20 cellular contexts compared by ENCODE assay signal in genomic region chr19:44883962-44884361, GRCh38. TPM values are rescaled to one million over a fixed set of nuclear protein-coding genes. Genes with fewer than 3 reads are reported as not detected.
DNase-seq lines count a peak whose midpoint lies in the region; ATAC-seq, FAIRE-seq and TF ChIP-seq lines count a peak whose summit lies in the region.
"Had no signal": no experiment of that assay in that cellular context is flagged by ENCODE, and none has a peak within 500 bp of the region (broad histone marks: within the 10 kb centered on the region; RNA-seq: fewer than 3 reads in every experiment).

No MANE protein-coding gene starts in this region.

- no peak overlapping the region for H2BK12ac ChIP-seq in mesenchymal stem cell (ENCODE audit: low read length in 2 of 2)

- H3K18ac ChIP-seq in mesenchymal stem cell (ENCODE audit: low read depth in 1 of 2, low read length in 2 of 2), result no peak overlapping the region

- H4K20me1 ChIP-seq in GM23338 (replicated peaks; ENCODE audit: insufficient read depth) (0 out of 2 replicates have a peak, but pooled peaks cover 4% of the 10 kb centered on the region), astrocyte (ENCODE audit: insufficient read depth, low read length) (peaks cover 4% of the 10 kb centered on the region)

- H3K4me1 Mint-ChIP-seq in GM23338 (peaks cover 21% of the 10 kb centered on the region), astrocyte (ENCODE audit: low read depth, unreplicated experiment) (peaks cover 12% of the 10 kb centered on the region)

- H3K9me3 ChIP-seq in astrocyte (ENCODE audit: insufficient read depth, low read depth, low read length) (no peaks in the 10 kb centered on the region), mesenchymal stem cell (ENCODE audit: control insufficient read depth, low read length) (no peaks in the 10 kb centered on the region), thoracic aorta (no peaks in the 10 kb centered on the region)

- peaks cover 9% of the 10 kb centered on the region; the same call in 1 of the 2 replicates for H3F3A ChIP-seq in GM23338 (replicated peaks; ENCODE audit: low read depth)

- no peak overlapping the region for H3K23ac ChIP-seq in mesenchymal stem cell (ENCODE audit: low read length in 2 of 2)

- H3K27ac ChIP-seq in GM23338 (ENCODE audit: low read depth), result peak overlapping the region; percentile 92; the same call in 1 of the 2 replicates
- H3K27ac ChIP-seq in astrocyte (ENCODE audit: low read depth, low read length), result no peak overlapping the region
- H3K27ac ChIP-seq in mesenchymal stem cell (ENCODE audit: low read length, poor library complexity, severe bottlenecking), result peak overlapping the region; percentile 54
- peak overlapping the region in 1 of 2 donors; percentile 10 for H3K27ac ChIP-seq in thoracic aorta

- no peak overlapping the region for H3K27ac Mint-ChIP-seq in GM23338
- no peak overlapping the region for H3K27ac Mint-ChIP-seq in astrocyte (ENCODE audit: unreplicated experiment)
- H3K27ac Mint-ChIP-seq: CD4-positive, CD25-positive, alpha-beta regulatory T cell had no signal

- no peak overlapping the region for H3K14ac ChIP-seq in mesenchymal stem cell (ENCODE audit: low read length in 2 of 2)

- peaks cover 10% of the 10 kb centered on the region for H3K27me3 Mint-ChIP-seq in GM23338 (ENCODE audit: insufficient read depth, low read depth, poor library complexity)
- H3K27me3 Mint-ChIP-seq in astrocyte (ENCODE audit: low read depth, unreplicated experiment), result no peaks in the 10 kb centered on the region

- no peak overlapping the region for H2BK120ac ChIP-seq in mesenchymal stem cell (ENCODE audit: low read depth, low read length)

- no peak overlapping the region for H4K8ac ChIP-seq in mesenchymal stem cell (ENCODE audit: low read length)

- DNase-seq in GM23338 (ENCODE audit: low spot score), result no peak
- DNase-seq in astrocyte (ENCODE audit: low read depth), result no peak
- DNase-seq in mesenchymal stem cell, result no peak
- no peak for DNase-seq in thoracic aorta (ENCODE audit: low spot score)
- no peak for DNase-seq in NCI-H1436 treated with DMSO at 0.1 percent for 48 hours (lab: John Stamatoyannopoulos, UW)
- DNase-seq in COLO668 (lab: John Stamatoyannopoulos, UW; ENCODE audit: unreplicated experiment), result no peak
- DNase-seq: ACHN; CD4-positive, CD25-positive, alpha-beta regulatory T cell; DMS53; KBM-7; NCI-H1417; NCI-H2029; NCI-H2171 treated with DMSO at 0.1 percent for 48 hours; NCI-H446; NK-92 treated with Interleukin-12 subunit alpha and Interleukin-12 subunit beta, amount 100 ng/mL, for 24 hours had no signal

- no peak for ATAC-seq in GM23338
- ATAC-seq in thoracic aorta (ENCODE audit: insufficient number of reproducible peaks, low FRiP score, low read depth), result peak; percentile 34
- ATAC-seq in GM19463 (IDR thresholded peaks at IDR 0.05; ENCODE audit: unreplicated experiment), result no peak
- ATAC-seq: Right ventricle myocardium inferior had no signal

- no peak overlapping the region for H3K4me3 ChIP-seq in GM23338
- no peak overlapping the region for H3K4me3 ChIP-seq in astrocyte (ENCODE audit: insufficient read depth, low read depth, low read length)
- H3K4me3 ChIP-seq in mesenchymal stem cell (ENCODE audit: insufficient read depth in 1 of 2, low read depth in 1 of 2, low read length in 2 of 2), result no peak overlapping the region
- H3K4me3 ChIP-seq in thoracic aorta, result no peak overlapping the region

- H3K4me3 Mint-ChIP-seq in GM23338 (no peak overlapping the region), astrocyte (ENCODE audit: unreplicated experiment) (peak overlapping the region; percentile 40)

- H3K4me1 ChIP-seq in GM23338 (ENCODE audit: insufficient read depth), result peaks cover 23% of the 10 kb centered on the region
- peaks cover 5% of the 10 kb centered on the region for H3K4me1 ChIP-seq in astrocyte (ENCODE audit: insufficient read depth, low read length)
- H3K4me1 ChIP-seq in mesenchymal stem cell (ENCODE audit: control insufficient read depth, insufficient read depth, low read depth, low read length), result peaks cover 16% of the 10 kb centered on the region
- H3K4me1 ChIP-seq in thoracic aorta (ENCODE audit: control insufficient read depth in 1 of 2, low read depth in 2 of 2), result peaks cover 4 to 14% of the 10 kb centered on the region in 2 donors

- no peak overlapping the region for H3K4me2 ChIP-seq in GM23338
- no peak overlapping the region for H3K4me2 ChIP-seq in astrocyte (ENCODE audit: low read length)
- no peak overlapping the region for H3K4me2 ChIP-seq in mesenchymal stem cell (ENCODE audit: low read length, poor library complexity, severe bottlenecking)

- H2BK15ac ChIP-seq in mesenchymal stem cell (ENCODE audit: low read depth, poor library complexity, severe bottlenecking), result no peak overlapping the region

- H2BK5ac ChIP-seq in mesenchymal stem cell (ENCODE audit: low read depth, low read length, poor library complexity, severe bottlenecking), result no peak overlapping the region

- FAIRE-seq in astrocyte (lab: Jason Lieb, UNC), result no peak
- FAIRE-seq: RCC 7860 had no signal

- no peak overlapping the region for H2AK5ac ChIP-seq in mesenchymal stem cell (ENCODE audit: low read length, severe bottlenecking)

- H3K9ac ChIP-seq in astrocyte (ENCODE audit: low read length), result no peak overlapping the region
- no peak overlapping the region for H3K9ac ChIP-seq in mesenchymal stem cell (ENCODE audit: low read length)

- H3K27me3 ChIP-seq in GM23338 (ENCODE audit: insufficient read depth) (no peaks in the 10 kb centered on the region), astrocyte (ENCODE audit: insufficient read depth, low read length) (no peaks in the 10 kb centered on the region), mesenchymal stem cell (ENCODE audit: control insufficient read depth in 1 of 2, insufficient read depth in 1 of 2, low read length in 2 of 2) (no peaks in the 10 kb centered on the region), thoracic aorta (replicated peaks; ENCODE audit: insufficient read depth) (no peaks in the 10 kb centered on the region)

- H3K36me3 ChIP-seq in GM23338 (ENCODE audit: insufficient read depth), result peaks cover 12% of the 10 kb centered on the region
- peaks cover 12% of the 10 kb centered on the region for H3K36me3 ChIP-seq in astrocyte (ENCODE audit: insufficient read depth, low read length)
- peaks cover 44 to 65% of the 10 kb centered on the region in 2 experiments for H3K36me3 ChIP-seq in mesenchymal stem cell (ENCODE audit: control insufficient read depth in 1 of 2, insufficient read depth in 2 of 2, low read depth in 1 of 2, low read length in 2 of 2)
- peaks cover 24% of the 10 kb centered on the region for H3K36me3 ChIP-seq in thoracic aorta

- TF ChIP-seq CTCF in GM23338 (conservative IDR thresholded peaks at IDR 0.05; ENCODE audit: low read depth in 2 of 2) (no peak), astrocyte (IDR thresholded peaks at IDR 0.05; ENCODE audit: insufficient read depth, low read depth, low read length) (no peak), thoracic aorta (IDR thresholded peaks at IDR 0.05) (no peak)

- H3K79me2 ChIP-seq in GM23338 (replicated peaks; ENCODE audit: insufficient read depth) (no peaks in the 10 kb centered on the region), astrocyte (ENCODE audit: insufficient read depth, low read length) (peaks cover under 1% of the 10 kb centered on the region)

- no peak overlapping the region for H4K91ac ChIP-seq in mesenchymal stem cell (ENCODE audit: low read length)

- no peak overlapping the region for H2AFZ ChIP-seq in GM23338
- H2AFZ ChIP-seq in astrocyte (ENCODE audit: low read depth, low read length), result no peak overlapping the region
- no peak overlapping the region for H2AFZ ChIP-seq in mesenchymal stem cell (ENCODE audit: low read depth, low read length)

- no peak overlapping the region for H3K4ac ChIP-seq in mesenchymal stem cell (ENCODE audit: low read depth in 1 of 2, low read length in 2 of 2)

- H3K36me3 Mint-ChIP-seq in GM23338 (ENCODE audit: low read depth) (peaks cover 48% of the 10 kb centered on the region), astrocyte (ENCODE audit: low read depth, unreplicated experiment) (peaks cover 34% of the 10 kb centered on the region)
- H3K36me3 Mint-ChIP-seq: CD4-positive, CD25-positive, alpha-beta regulatory T cell had no signal

- H3K9me2 ChIP-seq in GM23338 (ENCODE audit: insufficient read depth), result no peaks in the 10 kb centered on the region

- peaks cover 13% of the 10 kb centered on the region for H3K79me1 ChIP-seq in mesenchymal stem cell (replicated peaks; ENCODE audit: low read length, poor library complexity, severe bottlenecking)

- H3K9me3 Mint-ChIP-seq in GM23338 (no peaks in the 10 kb centered on the region), astrocyte (ENCODE audit: unreplicated experiment) (peaks cover 3% of the 10 kb centered on the region)

- WGBS in mesenchymal stem cell, result 97% methylated on average over 4 of the region's 4 CpGs

TF ChIP-seq in GM23338, 12 proteins besides CTCF, POLR2A, EP300 and RAD21 (continues in another document):
- TF ChIP-seq CREB1 (CRISPR knock-in tag; IDR thresholded peaks at IDR 0.05; ENCODE audit: low read depth), result no peak

RNA-seq across cellular contexts. Expression of gene TOMM40, which starts 7.1 kb away (rescaled TPM):
- 233 and 273 TPM in 2 replicates for total RNA-seq in GM23338 (2014; rRNA removed; shearing (Covaris generic))
- polyA plus RNA-seq in GM23338 (2016; fragmentation: Nextera tagmentation; extraction: Ambion mirVana), result 135 and 142 TPM in 2 replicates
- total RNA-seq in astrocyte (93.4 and 107 TPM in 2 replicates), thoracic aorta (10 to 100 TPM; 24.9 to 48.5 TPM)
- 39.7 TPM for polyA plus RNA-seq in mesenchymal stem cell (2013, experiment 1 of 2)
- 37.9 TPM for polyA plus RNA-seq in mesenchymal stem cell (2013, experiment 2 of 2)

RNA-seq across cellular contexts. Expression of gene APOE, which starts 21.6 kb away (rescaled TPM):
- 1,391 and 1,438 TPM in 2 replicates for total RNA-seq in GM23338 (2014; rRNA removed; shearing (Covaris generic))
- 1,133 and 1,232 TPM in 2 replicates for polyA plus RNA-seq in GM23338 (2016; fragmentation: Nextera tagmentation; extraction: Ambion mirVana)
- total RNA-seq in astrocyte, result 655 and 663 TPM in 2 replicates
- 201 TPM for polyA plus RNA-seq in mesenchymal stem cell (2013, experiment 1 of 2)
- 208 TPM for polyA plus RNA-seq in mesenchymal stem cell (2013, experiment 2 of 2)
- total RNA-seq in thoracic aorta, result 100 to 1,000 TPM; 111 to 333 TPM
- polyA plus RNA-seq: CD4-positive, CD25-positive, alpha-beta regulatory T cell had no signal

RNA-seq across cellular contexts. Expression of gene APOC1, which starts 30.4 kb away (rescaled TPM):
- total RNA-seq in GM23338 (2014; rRNA removed; shearing (Covaris generic)), result 25.4 and 26.8 TPM in 2 replicates
- 221 and 252 TPM in 2 replicates for polyA plus RNA-seq in GM23338 (2016; fragmentation: Nextera tagmentation; extraction: Ambion mirVana)
- total RNA-seq in astrocyte (2.2 and 2.4 TPM in 2 replicates), thoracic aorta (10 to 100 TPM in 1 of 2 donors, 1 to 10 TPM in 1; 4.9 to 12.3 TPM)
- polyA plus RNA-seq in mesenchymal stem cell (2013, experiment 1 of 2), result 87.8 TPM
- polyA plus RNA-seq in mesenchymal stem cell (2013, experiment 2 of 2), result 82.3 TPM
- total RNA-seq: CD4-positive, CD25-positive, alpha-beta regulatory T cell; H4 had no signal
- polyA plus RNA-seq: CD4-positive, CD25-positive, alpha-beta regulatory T cell had no signal

RNA-seq across cellular contexts. Expression of gene NECTIN2, which starts 37.9 kb away (rescaled TPM):
- total RNA-seq in GM23338 (2014; rRNA removed; shearing (Covaris generic)), result 230 and 235 TPM in 2 replicates
- polyA plus RNA-seq in GM23338 (2016; fragmentation: Nextera tagmentation; extraction: Ambion mirVana), result 109 and 113 TPM in 2 replicates
- total RNA-seq in astrocyte, result 297 and 302 TPM in 2 replicates
- polyA plus RNA-seq in mesenchymal stem cell (2013, experiment 1 of 2), result 234 TPM
- polyA plus RNA-seq in mesenchymal stem cell (2013, experiment 2 of 2), result 231 TPM
- 10 to 100 TPM; 61.7 to 84.3 TPM for total RNA-seq in thoracic aorta
- total RNA-seq: OCI-LY7 had no signal
- polyA plus RNA-seq: CD4-positive, CD25-positive, alpha-beta regulatory T cell had no signal

RNA-seq across cellular contexts. Expression of gene APOC4, which starts 58.1 kb away (rescaled TPM):
- total RNA-seq in GM23338 (2014; rRNA removed; shearing (Covaris generic)), result not detected in 2 replicates
- polyA plus RNA-seq in GM23338 (2016; fragmentation: Nextera tagmentation; extraction: Ambion mirVana), result not detected in 2 replicates
- not detected in 2 replicates for total RNA-seq in astrocyte
- polyA plus RNA-seq in mesenchymal stem cell (2013, experiment 1 of 2), result not detected
- polyA plus RNA-seq in mesenchymal stem cell (2013, experiment 2 of 2), result not detected
- not detected for total RNA-seq in thoracic aorta
- total RNA-seq: CD4-positive, CD25-positive, alpha-beta regulatory T cell; H4; OCI-LY7; Right ventricle myocardium inferior had no signal
- polyA plus RNA-seq: CD4-positive, CD25-positive, alpha-beta regulatory T cell had no signal
